ENCODE assay signal across 18 cellular contexts in the genomic region with DNA sequence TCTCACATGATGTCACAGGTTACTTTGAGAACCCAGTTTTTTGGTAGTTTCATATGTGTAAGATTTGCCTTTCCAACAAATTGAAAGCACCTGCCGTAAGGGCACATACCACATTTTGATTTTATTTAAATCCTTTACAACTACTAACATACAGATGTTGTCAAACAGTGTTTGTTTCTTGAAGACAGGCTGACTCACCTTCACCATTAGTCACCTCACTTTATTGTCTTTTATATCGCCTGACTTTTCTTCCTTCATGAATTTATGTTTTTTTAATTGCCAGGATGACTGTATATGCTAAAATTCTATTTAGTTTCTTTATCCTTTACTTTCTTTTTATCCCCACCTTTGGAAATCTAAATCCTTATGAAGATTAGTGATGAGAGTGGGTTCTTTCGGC.
DNase-seq lines count a peak whose midpoint lies in the region; ATAC-seq and TF ChIP-seq lines count a peak whose summit lies in the region.
"Had no signal": no experiment of that assay in that cellular context is flagged by ENCODE, and none has a peak within 500 bp of the region (broad histone marks: within the 10 kb centered on the region; RNA-seq: fewer than 3 reads in every experiment).

No MANE protein-coding gene starts in this region.

- H3K36me3 ChIP-seq in mucosa of descending colon (ENCODE audit: low read depth), result no peaks in the 10 kb centered on the region
- H3K36me3 ChIP-seq: BE2C, MG63 had no signal

- H3K4me3 ChIP-seq in AG10803 (ENCODE audit: low read length) (no peak overlapping the region), mucosa of descending colon (no peak overlapping the region)
- H3K4me3 ChIP-seq: MG63 had no signal

- H3K27ac ChIP-seq in RWPE1, result no peak overlapping the region
- H3K27ac ChIP-seq: HL-60, KMS-11 had no signal

- no peaks in the 10 kb centered on the region for H3K4me1 ChIP-seq in mucosa of descending colon (ENCODE audit: low read depth)
- H3K4me1 ChIP-seq: BE2C had no signal

- POLR2A ChIA-PET in RWPE1 (lab: Yijun Ruan, JAX; ENCODE audit: low non-redundant PET), result no interaction called here

- DNase-seq in AG10803 (ENCODE audit: low read depth) (peak; percentile 3), HPDE6-E6E7 (ENCODE audit: extremely low spot score) (peak; percentile 7), RWPE1 (ENCODE audit: low spot score) (peak; percentile 5), mucosa of descending colon (no peak), posterior vena cava (ENCODE audit: low spot score) (no peak), NCI-H1694 treated with DMSO at 0.1 percent for 48 hours (lab: John Stamatoyannopoulos, UW) (no peak)
- DNase-seq: BE2C, DMS53, H9, IMR-90, MG63, NCI-H1417, NCI-H187, NCI-H69, T-helper 1 cell had no signal

- peak; percentile 31 for ATAC-seq in mucosa of descending colon
- no peak for ATAC-seq in HG02588 (IDR thresholded peaks at IDR 0.05; ENCODE audit: unreplicated experiment)

- TF ChIP-seq CTCF in AG10803 (conservative IDR thresholded peaks at IDR 0.05; ENCODE audit: low read length) (no peak), RWPE1 (conservative IDR thresholded peaks at IDR 0.05; ENCODE audit: low read depth) (no peak), mucosa of descending colon (IDR thresholded peaks at IDR 0.05) (no peak)

- no peaks in the 10 kb centered on the region for H3K9me3 ChIP-seq in mucosa of descending colon
- H3K9me3 ChIP-seq: BE2C, MG63 had no signal

- CTCF ChIA-PET in RWPE1 (lab: Yijun Ruan, JAX), result no interaction called here

- intact Hi-C loops in mucosa of descending colon (cut with DNase I, micrococcal nuclease), result no loop called here
- intact Hi-C loops in posterior vena cava (cut with DNase I), result no loop called here

Comparison
In these comparisons a context has a peak if more than half of its experiments do, and no peak if none do; other contexts are left out.
1. DNase-seq: peak in AG10803 (single experiment), HPDE6-E6E7 (single experiment) and RWPE1 (single experiment); none in mucosa of descending colon (0 of 3), posterior vena cava (single experiment) and NCI-H1694 treated with DMSO at 0.1 percent for 48 hours (single experiment).